In the genomic region with DNA sequence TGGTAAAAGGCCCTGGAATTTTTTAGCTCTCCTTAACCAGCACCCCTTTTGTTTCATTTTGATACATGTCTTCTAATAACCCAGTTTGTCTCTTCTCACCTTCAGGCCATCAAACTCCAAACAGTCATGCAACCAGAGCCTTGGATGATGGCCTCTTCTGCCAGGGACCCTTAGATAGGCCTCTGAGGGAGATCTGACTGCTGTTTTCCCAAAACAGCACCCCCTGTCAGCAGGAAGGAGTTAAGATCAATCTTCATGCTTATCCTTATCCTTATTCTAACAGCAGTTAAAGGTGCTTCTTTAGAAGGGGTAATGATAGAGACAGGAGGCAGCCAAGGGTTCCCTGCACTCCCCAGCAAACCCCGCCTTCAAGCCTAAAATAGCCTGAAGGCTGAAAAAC, we compare ENCODE assay signal across 24 cellular contexts.
"Had no signal": no experiment of that assay in that cellular context is flagged by ENCODE, and none has a peak within 500 bp of the region (broad histone marks: within the 10 kb centered on the region; RNA-seq: fewer than 3 reads in every experiment).

No MANE protein-coding gene starts in this region.

- H3K27me3 ChIP-seq: esophagus squamous epithelium, hepatocyte, neural progenitor cell, ovary, suprapubic skin, thyroid gland, upper lobe of left lung, uterus had no signal

- ATAC-seq: left colon; left ventricle myocardium superior; natural killer cell treated with Interleukin-12 subunit alpha and Interleukin-12 subunit beta and Interleukin-15 and Interleukin-18, amount 100 ng/mL, for 72 hours; right cardiac atrium; stimulated activated effector memory CD8-positive, alpha-beta T cell treated with anti-CD3 and anti-CD28 coated beads, Interleukin-12 subunit alpha, Interleukin-12 subunit beta, amount 100 ng/mL, for 72 hours; stimulated activated naive CD8-positive, alpha-beta T cell treated with anti-CD3 and anti-CD28 coated beads, Interleukin-15, Interleukin-2, amounts not matched to agents 100 U/mL and 50 U/mL, for 24 hours had no signal

- DNase-seq: effector memory CD4-positive, alpha-beta T cell; esophagus squamous epithelium; foreskin melanocyte; head of caudate nucleus; left colon; left ventricle myocardium superior; mesenchymal stem cell; midbrain; nucleus accumbens; ovary; right cardiac atrium; stimulated activated CD4-positive, alpha-beta T cell treated with anti-CD3 and anti-CD28 coated beads, Interleukin-4, amount 100 ng/mL, for 1 hour; stimulated activated CD8-positive, alpha-beta memory T cell treated with anti-CD3 and anti-CD28 coated beads, Interleukin-4, amount 100 ng/mL, for 48 hours; stimulated activated naive CD8-positive, alpha-beta T cell treated with anti-CD3 and anti-CD28 coated beads, Interleukin-15, Interleukin-2, amounts not matched to agents 100 U/mL and 50 U/mL, for 24 hours; thyroid gland; upper lobe of left lung; uterus had no signal

- H3K9me3 ChIP-seq: ovary, suprapubic skin, thyroid gland, uterus had no signal

- H3K36me3 Mint-ChIP-seq: neural progenitor cell; stimulated activated effector memory CD8-positive, alpha-beta T cell treated with anti-CD3 and anti-CD28 coated beads, Interleukin-12 subunit alpha, Interleukin-12 subunit beta, amount 100 ng/mL, for 72 hours had no signal

- H3K27ac ChIP-seq: epithelial cell of prostate, esophagus squamous epithelium, hepatocyte, neural progenitor cell, ovary, suprapubic skin, thyroid gland, upper lobe of left lung, uterus had no signal

- H3K27ac Mint-ChIP-seq: natural killer cell treated with Interleukin-12 subunit alpha and Interleukin-12 subunit beta and Interleukin-15 and Interleukin-18, amount 100 ng/mL, for 72 hours; neural progenitor cell; stimulated activated effector memory CD8-positive, alpha-beta T cell treated with anti-CD3 and anti-CD28 coated beads, Interleukin-12 subunit alpha, Interleukin-12 subunit beta, amount 100 ng/mL, for 72 hours had no signal

- H3K36me3 ChIP-seq: esophagus squamous epithelium, ovary, suprapubic skin, thyroid gland, upper lobe of left lung, uterus had no signal

- H3K4me3 ChIP-seq: esophagus squamous epithelium, hepatocyte, lung, neural progenitor cell, ovary, suprapubic skin, thyroid gland, upper lobe of left lung, uterus had no signal

- H3K9ac ChIP-seq: neural progenitor cell had no signal

- H3K9me3 Mint-ChIP-seq: stimulated activated effector memory CD8-positive, alpha-beta T cell treated with anti-CD3 and anti-CD28 coated beads, Interleukin-12 subunit alpha, Interleukin-12 subunit beta, amount 100 ng/mL, for 72 hours had no signal

- H3K79me2 ChIP-seq: hepatocyte had no signal

- H3K4me2 ChIP-seq: hepatocyte, neural progenitor cell had no signal

- H3K4me1 ChIP-seq: neural progenitor cell, uterus had no signal

- H3K4me1 Mint-ChIP-seq: stimulated activated effector memory CD8-positive, alpha-beta T cell treated with anti-CD3 and anti-CD28 coated beads, Interleukin-12 subunit alpha, Interleukin-12 subunit beta, amount 100 ng/mL, for 72 hours had no signal

- H2AFZ ChIP-seq: hepatocyte, neural progenitor cell had no signal

- H3K4me3 Mint-ChIP-seq: natural killer cell treated with Interleukin-12 subunit alpha and Interleukin-12 subunit beta and Interleukin-15 and Interleukin-18, amount 100 ng/mL, for 72 hours; neural progenitor cell; stimulated activated effector memory CD8-positive, alpha-beta T cell treated with anti-CD3 and anti-CD28 coated beads, Interleukin-12 subunit alpha, Interleukin-12 subunit beta, amount 100 ng/mL, for 72 hours had no signal
